11 cellular contexts compared by ENCODE assay signal in genomic region chr12:121787063-121787774, GRCh38. TPM values are rescaled to one million over a fixed set of nuclear protein-coding genes. Genes with fewer than 3 reads are reported as not detected.
DNase-seq lines count a peak whose midpoint lies in the region; ATAC-seq, FAIRE-seq and TF ChIP-seq lines count a peak whose summit lies in the region.
"Had no signal": no experiment of that assay in that cellular context is flagged by ENCODE, and none has a peak within 500 bp of the region (broad histone marks: within the 10 kb centered on the region; RNA-seq: fewer than 3 reads in every experiment).

No MANE protein-coding gene starts in this region.

- 66 to 71% methylated on average over 16 of the region's 16 CpGs for WGBS in thyroid gland, 2 donors

- no peaks in the 10 kb centered on the region for H3K9me3 Mint-ChIP-seq in activated T-cell treated with anti-CD3 and anti-CD28 coated beads, Interleukin-2, amount 50 U/mL, for 72 hours
- H3K9me3 Mint-ChIP-seq in immature natural killer cell = no peaks in the 10 kb centered on the region

- FAIRE-seq in RCC 7860 (lab: Jason Lieb, UNC) = no peak
- FAIRE-seq: GM12891 had no signal

- ATAC-seq in activated T-cell treated with anti-CD3 and anti-CD28 coated beads, Interleukin-2, amount 50 U/mL, for 72 hours (replicated peaks in 1 of 2) = no peak
- no peak for ATAC-seq in HG02870 (IDR thresholded peaks at IDR 0.05; ENCODE audit: unreplicated experiment)

- TF ChIP-seq POLR2A in thyroid gland (IDR thresholded peaks at IDR 0.05) = peak in 1 of 2 donors; percentile 43

- peaks cover 96% of the 10 kb centered on the region for H3K4me1 Mint-ChIP-seq in activated T-cell treated with anti-CD3 and anti-CD28 coated beads, Interleukin-2, amount 50 U/mL, for 72 hours (ENCODE audit: low read depth)
- peaks cover 92 to 95% of the 10 kb centered on the region in 2 donors for H3K4me1 Mint-ChIP-seq in immature natural killer cell

- H3K36me3 ChIP-seq in thyroid gland = no peaks in the 10 kb centered on the region

- peak overlapping the region; percentile 78 to 93 for H3K4me3 Mint-ChIP-seq in activated T-cell treated with anti-CD3 and anti-CD28 coated beads, Interleukin-2, amount 50 U/mL, for 72 hours
- peak overlapping the region; percentile 83 to 95 (median 92) for H3K4me3 Mint-ChIP-seq in immature natural killer cell

- H3K27me3 Mint-ChIP-seq in activated T-cell treated with anti-CD3 and anti-CD28 coated beads, Interleukin-2, amount 50 U/mL, for 72 hours (ENCODE audit: low read depth) = no peaks in the 10 kb centered on the region
- H3K27me3 Mint-ChIP-seq in immature natural killer cell (ENCODE audit: low read depth in 3 of 3) = peaks cover 14 to 42% (median 35%) of the 10 kb centered on the region in 3 donors

- intact Hi-C loops in thyroid gland (cut with DNase I) = no loop called here

- H3K4me1 ChIP-seq in thyroid gland = peaks cover 25 to 47% of the 10 kb centered on the region in 2 donors

- no peak for TF ChIP-seq CTCF in thyroid gland (IDR thresholded peaks at IDR 0.05)

- H3K9me3 ChIP-seq in thyroid gland = no peaks in the 10 kb centered on the region

- H3K4me3 ChIP-seq in thyroid gland (replicated peaks in 1 of 3) = no peak overlapping the region

- peak overlapping the region; percentile 93 for H3K27ac Mint-ChIP-seq in activated T-cell treated with anti-CD3 and anti-CD28 coated beads, Interleukin-2, amount 50 U/mL, for 72 hours
- H3K27ac Mint-ChIP-seq in immature natural killer cell = peak overlapping the region; percentile 99 to 100 (median 100)

- DNase-seq in activated naive CD4-positive, alpha-beta T cell treated with Interleukin-2 at 50 U/mL for 16 hours = peak; percentile 51
- no peak for DNase-seq in activated naive CD4-positive, alpha-beta T cell treated with anti-CD3 and anti-CD28 coated beads, Interleukin-2, amount 50 U/mL, for 16 hours
- DNase-seq in activated T-cell treated with anti-CD3 and anti-CD28 coated beads, Interleukin-2, amount 50 U/mL, for 72 hours = peak in 1 of 2 donors; percentile 54
- peak; percentile 53 to 66 (median 64) for DNase-seq in immature natural killer cell
- DNase-seq in thyroid gland = peak; percentile 89 to 98
- no peak for DNase-seq in RCC 7860 (ENCODE audit: low spot score)
- DNase-seq in NCI-H1417 (lab: John Stamatoyannopoulos, UW) = no peak
- DNase-seq: NCI-H524 treated with DMSO at 0.1 percent for 48 hours had no signal

- H3K27me3 ChIP-seq in thyroid gland = no peaks in the 10 kb centered on the region

- peaks cover 9 to 29% of the 10 kb centered on the region in 2 donors for H3K36me3 Mint-ChIP-seq in activated T-cell treated with anti-CD3 and anti-CD28 coated beads, Interleukin-2, amount 50 U/mL, for 72 hours (ENCODE audit: insufficient read depth in 2 of 2)
- H3K36me3 Mint-ChIP-seq in immature natural killer cell = peaks cover 8 to 19% (median 11%) of the 10 kb centered on the region in 3 donors

- peak overlapping the region; percentile 54 to 67 (median 65) for H3K27ac ChIP-seq in thyroid gland
- H3K27ac ChIP-seq: VCaP had no signal

RNA-seq across cellular contexts. Expression of gene RHOF, which starts 6.3 kb away (rescaled TPM):
- total RNA-seq in activated T-cell treated with anti-CD3 and anti-CD28 coated beads, Interleukin-2, amount 50 U/mL, for 72 hours = 100 to 1,000 TPM; 154 to 165 TPM
- polyA plus RNA-seq in immature natural killer cell = 100 to 1,000 TPM in 2 of 3 donors, 10 to 100 TPM in 1; 97.6 to 183 (median 128) TPM
- 100 to 1,000 TPM in 1 of 4 donors, 10 to 100 TPM in 3; 22.8 to 105 (median 69.9) TPM for total RNA-seq in thyroid gland

RNA-seq across cellular contexts. Expression of gene SETD1B, which starts 16.6 kb away (rescaled TPM):
- total RNA-seq in activated T-cell treated with anti-CD3 and anti-CD28 coated beads, Interleukin-2, amount 50 U/mL, for 72 hours = 10 to 100 TPM; 20.3 to 21.2 TPM
- polyA plus RNA-seq in immature natural killer cell = 1 to 10 TPM in 1 of 3 donors, under 1 TPM in 1, not detected in 1; 0.56 to 2.3 TPM
- 10 to 100 TPM in 3 of 4 donors, 1 to 10 TPM in 1; 7.3 to 16.5 (median 11.7) TPM for total RNA-seq in thyroid gland

Comparison
In these comparisons a context has a peak if more than half of its experiments do, and no peak if none do; other contexts are left out.
1. DNase-seq: peak in activated naive CD4-positive, alpha-beta T cell treated with Interleukin-2 at 50 U/mL for 16 hours (single experiment), immature natural killer cell (3 of 3) and thyroid gland (2 of 2); none in activated naive CD4-positive, alpha-beta T cell treated with anti-CD3 and anti-CD28 coated beads, Interleukin-2, amount 50 U/mL, for 16 hours (single experiment), RCC 7860 (single experiment) and NCI-H1417 (0 of 3).